20 cellular contexts compared by ENCODE assay signal in genomic region chr1:48018799-48019198, GRCh38. TPM values are rescaled to one million over a fixed set of nuclear protein-coding genes. Genes with fewer than 3 reads are reported as not detected.
DNase-seq lines count a peak whose midpoint lies in the region; TF ChIP-seq lines count a peak whose summit lies in the region.
"Had no signal": no experiment of that assay in that cellular context is flagged by ENCODE, and none has a peak within 500 bp of the region (broad histone marks: within the 10 kb centered on the region; RNA-seq: fewer than 3 reads in every experiment).

No MANE protein-coding gene starts in this region.

- H3K36me3 ChIP-seq in breast epithelium (no peaks in the 10 kb centered on the region), esophagus muscularis mucosa (no peaks in the 10 kb centered on the region), uterus (no peaks in the 10 kb centered on the region)
- H3K36me3 ChIP-seq: HAP-1 had no signal

- no peak for TF ChIP-seq POLR2A in breast epithelium (IDR thresholded peaks at IDR 0.05)
- TF ChIP-seq POLR2A in esophagus muscularis mucosa (IDR thresholded peaks at IDR 0.05; ENCODE audit: low read depth), result no peak
- TF ChIP-seq POLR2A in uterus (IDR thresholded peaks at IDR 0.05), result no peak

- no peak for TF ChIP-seq EP300 in esophagus muscularis mucosa (IDR thresholded peaks at IDR 0.05)

- no peak overlapping the region for H3K4me3 Mint-ChIP-seq in nephron
- H3K4me3 Mint-ChIP-seq in activated naive CD4-positive, alpha-beta T cell treated with anti-CD3 and anti-CD28 coated beads, Interleukin-2, amount 10 ng/mL, durations not matched to agents 7 days and 5 days, result no peak overlapping the region

- 98% methylated on average over 5 of the region's 5 CpGs for WGBS in esophagus muscularis mucosa

- peak overlapping the region in 2 of 3 experiments; percentile 12 to 15 for H3K27ac Mint-ChIP-seq in nephron
- H3K27ac Mint-ChIP-seq in activated naive CD4-positive, alpha-beta T cell treated with anti-CD3 and anti-CD28 coated beads, Interleukin-2, amount 10 ng/mL, durations not matched to agents 7 days and 5 days, result no peak overlapping the region

- H3K27ac ChIP-seq in breast epithelium, result peak overlapping the region; percentile 61 to 74
- peak overlapping the region; percentile 11 to 54 (median 30) for H3K27ac ChIP-seq in esophagus muscularis mucosa (replicated peaks in 1 of 4)
- H3K27ac ChIP-seq in uterus, result no peak overlapping the region
- no peak overlapping the region for H3K27ac ChIP-seq in substantia nigra (ENCODE audit: low read depth, low read length, poor library complexity, severe bottlenecking)
- H3K27ac ChIP-seq: C4-2B had no signal

- intact Hi-C loops in breast epithelium (cut with DNase I; ENCODE audit: low total_unique reads) (no loop called here), esophagus muscularis mucosa (cut with DNase I) (no loop called here), uterus (cut with DNase I; ENCODE audit: low total_unique reads) (no loop called here)

- H3K27me3 Mint-ChIP-seq in nephron (ENCODE audit: low read depth), result peaks cover 33% of the 10 kb centered on the region
- H3K27me3 Mint-ChIP-seq in activated naive CD4-positive, alpha-beta T cell treated with anti-CD3 and anti-CD28 coated beads, Interleukin-2, amount 10 ng/mL, durations not matched to agents 7 days and 5 days, result peaks cover 26% of the 10 kb centered on the region

- H3K36me3 Mint-ChIP-seq in nephron (ENCODE audit: low read depth), result no peaks in the 10 kb centered on the region
- no peaks in the 10 kb centered on the region for H3K36me3 Mint-ChIP-seq in activated naive CD4-positive, alpha-beta T cell treated with anti-CD3 and anti-CD28 coated beads, Interleukin-2, amount 10 ng/mL, durations not matched to agents 7 days and 5 days

- no peak for TF ChIP-seq CTCF in breast epithelium (IDR thresholded peaks at IDR 0.05)
- no peak for TF ChIP-seq CTCF in esophagus muscularis mucosa (IDR thresholded peaks at IDR 0.05)
- TF ChIP-seq CTCF in nephron (IDR thresholded peaks at IDR 0.05; ENCODE audit: unreplicated experiment in 3 of 3), result no peak
- TF ChIP-seq CTCF in uterus (IDR thresholded peaks at IDR 0.05), result no peak

- H3K4me1 ChIP-seq in breast epithelium (peaks cover 0 to 4% of the 10 kb centered on the region in 2 donors), esophagus muscularis mucosa (peaks cover 5 to 37% (median 15%) of the 10 kb centered on the region in 4 donors), uterus (no peaks in the 10 kb centered on the region)
- H3K4me1 ChIP-seq: HAP-1 had no signal

- H3K27me3 ChIP-seq in breast epithelium (no peaks in the 10 kb centered on the region), esophagus muscularis mucosa (no peaks in the 10 kb centered on the region), uterus (no peaks in the 10 kb centered on the region)

- H3K9me3 ChIP-seq in breast epithelium (no peaks in the 10 kb centered on the region), esophagus muscularis mucosa (no peaks in the 10 kb centered on the region), uterus (no peaks in the 10 kb centered on the region)
- H3K9me3 ChIP-seq: HAP-1 had no signal

- DNase-seq in HT1080 (ENCODE audit: low read depth) (peak; percentile 32), breast epithelium (ENCODE audit: low spot score in 2 of 2) (peak in 1 of 2 donors; percentile 48), esophagus muscularis mucosa (ENCODE audit: extremely low spot score) (no peak), uterus (no peak), substantia nigra (lab: John Stamatoyannopoulos, UW) (no peak)
- DNase-seq in activated naive CD4-positive, alpha-beta T cell treated with anti-CD3 and anti-CD28 coated beads, Interleukin-2, amount 10 ng/mL, durations not matched to agents 7 days and 5 days, result no peak
- no peak for DNase-seq in stimulated activated CD4-positive, alpha-beta T cell treated with anti-CD3 and anti-CD28 coated beads, Interleukin-4, amount 100 ng/mL, for 4 hours
- DNase-seq: COR-L47; DMS53; NCI-H146; NCI-H2081 treated with DMSO at 0.1 percent for 48 hours; NCI-H226; NCI-H526 treated with DMSO at 0.1 percent for 48 hours; NK-92 treated with Interleukin-12 subunit alpha and Interleukin-12 subunit beta, amount 100 ng/mL, for 24 hours; OCI-M1 had no signal

- CTCF ChIA-PET in activated naive CD4-positive, alpha-beta T cell treated with anti-CD3 and anti-CD28 coated beads, Interleukin-2, amount 10 ng/mL, durations not matched to agents 7 days and 5 days (lab: Charles Lee), result interaction anchor here (1.3 kb wide), 1 partner anchor 21 kb away, joined by 3 read pairs; no protein-coding TSS in a partner anchor

- no peaks in the 10 kb centered on the region for H3K9me3 Mint-ChIP-seq in nephron
- H3K9me3 Mint-ChIP-seq in activated naive CD4-positive, alpha-beta T cell treated with anti-CD3 and anti-CD28 coated beads, Interleukin-2, amount 10 ng/mL, durations not matched to agents 7 days and 5 days, result no peaks in the 10 kb centered on the region

- H3K4me3 ChIP-seq in breast epithelium (no peak overlapping the region), esophagus muscularis mucosa (no peak overlapping the region), uterus (no peak overlapping the region)
- H3K4me3 ChIP-seq: GM12878, HAP-1 had no signal

- H3K4me1 Mint-ChIP-seq in nephron, result peaks cover 14% of the 10 kb centered on the region
- no peaks in the 10 kb centered on the region for H3K4me1 Mint-ChIP-seq in activated naive CD4-positive, alpha-beta T cell treated with anti-CD3 and anti-CD28 coated beads, Interleukin-2, amount 10 ng/mL, durations not matched to agents 7 days and 5 days

RNA-seq across cellular contexts. Expression of gene TRABD2B, which starts 21.6 kb away (rescaled TPM):
- total RNA-seq in HT1080 (2014; rRNA removed; shearing (Covaris generic)), result not detected in 2 replicates
- 0.02 and 0.07 TPM in 2 replicates for polyA plus RNA-seq in HT1080 (2015; cell fraction: cytosol; rRNA removed)
- polyA plus RNA-seq in HT1080 (2015; cell fraction: nucleus; rRNA removed), result 0.07 and 0.17 TPM in 2 replicates
- 1 to 10 TPM; 1.4 to 3.7 (median 2.3) TPM for total RNA-seq in breast epithelium
- total RNA-seq in esophagus muscularis mucosa, result 1 to 10 TPM; 4.0 to 7.6 (median 4.1) TPM
- 1 to 10 TPM in 2 of 4 donors, under 1 TPM in 2; under 0.01 to 1.6 (median 1.0) TPM for total RNA-seq in uterus
- total RNA-seq: G401, GM12878 had no signal
- polyA plus RNA-seq: GM12878 had no signal

Comparison
In these comparisons a context has a peak if more than half of its experiments do, and no peak if none do; other contexts are left out.
1. H3K27ac ChIP-seq: peak in breast epithelium (2 of 2) and esophagus muscularis mucosa (4 of 4); none in uterus (0 of 2) and substantia nigra (single experiment).